ENCODE assay signal across 10 cellular contexts in genomic region chr1:28243685-28244439, GRCh38. TPM values are rescaled to one million over a fixed set of nuclear protein-coding genes. Genes with fewer than 3 reads are reported as not detected.
DNase-seq lines count a peak whose midpoint lies in the region; ATAC-seq and TF ChIP-seq lines count a peak whose summit lies in the region.
"Had no signal": no experiment of that assay in that cellular context is flagged by ENCODE, and none has a peak within 500 bp of the region (broad histone marks: within the 10 kb centered on the region; RNA-seq: fewer than 3 reads in every experiment).

No MANE protein-coding gene starts in this region.

- H3K4me3 Mint-ChIP-seq in Calu3 (ENCODE audit: low read depth, unreplicated experiment) (peak overlapping the region; percentile 52), natural killer cell (peak overlapping the region; percentile 80)

- no peaks in the 10 kb centered on the region for H3K27me3 Mint-ChIP-seq in Calu3 (ENCODE audit: unreplicated experiment)
- H3K27me3 Mint-ChIP-seq in natural killer cell (ENCODE audit: low read depth in 2 of 2), result no peaks in the 10 kb centered on the region

- no peaks in the 10 kb centered on the region for H3K27me3 ChIP-seq in MM.1S (replicated peaks; ENCODE audit: insufficient read depth, low read length)

- H3K79me2 ChIP-seq in MM.1S (ENCODE audit: low read length), result 0 out of 2 replicates have a peak, but pooled peaks cover 2% of the 10 kb centered on the region

- CTCF ChIA-PET in Calu3 (lab: Charles Lee), result interaction anchor here (0.6 to 1.4 kb wide), 3 partner anchors 87 to 1897 kb away, joined by 3 to 4 read pairs (median 3); no protein-coding TSS in a partner anchor

- H3K4me1 ChIP-seq in MM.1S (ENCODE audit: low read length), result peaks cover 32% of the 10 kb centered on the region

- peaks cover 28% of the 10 kb centered on the region for H3K4me1 Mint-ChIP-seq in Calu3 (ENCODE audit: low read depth, unreplicated experiment)
- peaks cover 41 to 43% of the 10 kb centered on the region in 2 donors for H3K4me1 Mint-ChIP-seq in natural killer cell

- H3K9me3 Mint-ChIP-seq in Calu3 (ENCODE audit: low read depth, unreplicated experiment), result no peaks in the 10 kb centered on the region
- no peaks in the 10 kb centered on the region for H3K9me3 Mint-ChIP-seq in natural killer cell

- no peaks in the 10 kb centered on the region for H3K9me3 ChIP-seq in MM.1S (replicated peaks; ENCODE audit: insufficient read depth, low read length)

- peaks cover 19% of the 10 kb centered on the region for H3K36me3 Mint-ChIP-seq in Calu3 (ENCODE audit: insufficient read depth, unreplicated experiment)
- H3K36me3 Mint-ChIP-seq in natural killer cell, result no peaks in the 10 kb centered on the region

- H4K20me1 ChIP-seq in MM.1S (ENCODE audit: insufficient read depth, low read length), result no peaks in the 10 kb centered on the region

- H3K4me3 ChIP-seq in MM.1S (ENCODE audit: low read length), result no peak overlapping the region

- DNase-seq in Calu3 (no peak), MM.1S (no peak), dermis blood vessel endothelial cell (peak; percentile 26), natural killer cell (no peak), NCI-H345 treated with DMSO at 0.1 percent for 48 hours (lab: John Stamatoyannopoulos, UW; ENCODE audit: unreplicated experiment) (no peak), sciatic nerve (ENCODE audit: low spot score) (no peak), C1 segment of cervical spinal cord (lab: John Stamatoyannopoulos, UW) (no peak)
- DNase-seq: EL, NCI-H748 treated with DMSO at 0.1 percent for 48 hours had no signal

- H3K4me2 ChIP-seq in MM.1S (ENCODE audit: low read depth, low read length), result peak overlapping the region; percentile 9; the same call in 1 of the 2 replicates

- H3K36me3 ChIP-seq in MM.1S (replicated peaks; ENCODE audit: insufficient read depth, low read length), result no peaks in the 10 kb centered on the region

- no peaks in the 10 kb centered on the region for H3K9me2 ChIP-seq in MM.1S (replicated peaks; ENCODE audit: insufficient read depth, low read length)

- H3K9ac ChIP-seq in MM.1S (ENCODE audit: low read length), result no peak overlapping the region

- no TSS peak for BruUV-seq in Calu3 (replicated peaks; lab: Mats Ljungman, UMichigan)

- H3K27ac Mint-ChIP-seq in Calu3 (ENCODE audit: unreplicated experiment) (peak overlapping the region; percentile 83), natural killer cell (peak overlapping the region; percentile 91 to 98)

- TF ChIP-seq CTCF in Calu3 (IDR thresholded peaks at IDR 0.05; ENCODE audit: unreplicated experiment) (no peak), MM.1S (IDR thresholded peaks at IDR 0.05; ENCODE audit: low read length) (no peak), natural killer cell (IDR thresholded peaks at IDR 0.05) (no peak)

- ATAC-seq in natural killer cell (no peak), HG02763 (IDR thresholded peaks at IDR 0.05; ENCODE audit: unreplicated experiment) (no peak), sciatic nerve (no peak)

- H3K27ac ChIP-seq in MM.1S (ENCODE audit: low read length), result peak overlapping the region; percentile 89; the same call in 1 of the 2 replicates

- no peak overlapping the region for H2AFZ ChIP-seq in MM.1S (ENCODE audit: low read length)

- H3F3A ChIP-seq in MM.1S (ENCODE audit: insufficient read depth, low read length), result peaks cover 48% of the 10 kb centered on the region

- intact Hi-C loops in Calu3 (cut with micrococcal nuclease; ENCODE audit: unreplicated experiment) (loop anchor here (10.0 kb wide), 1 partner anchor 261 kb away; the partner anchor contains the start of gene RCC1), natural killer cell (cut with micrococcal nuclease) (no loop called here), sciatic nerve (cut with DNase I) (no loop called here)

RNA-seq across cellular contexts. Expression of gene ATP5IF1, which starts 7.9 kb away (rescaled TPM):
- total RNA-seq in Calu3 (2022) (112 and 125 TPM in 2 replicates), dermis blood vessel endothelial cell (102 and 104 TPM in 2 replicates), natural killer cell (100 to 1,000 TPM in 1 of 3 donors, 10 to 100 TPM in 2; 81.1 to 101 (median 91.1) TPM), sciatic nerve (92.2 TPM)

RNA-seq across cellular contexts. Expression of gene DNAJC8, which starts 11.0 kb away (rescaled TPM):
- total RNA-seq in Calu3 (2022) (57.6 and 58.3 TPM in 2 replicates), dermis blood vessel endothelial cell (54.1 and 68.1 TPM in 2 replicates), natural killer cell (10 to 100 TPM; 85.3 to 85.9 (median 85.4) TPM), sciatic nerve (66.2 TPM)

RNA-seq across cellular contexts. Expression of gene SESN2, which starts 15.5 kb away (rescaled TPM):
- total RNA-seq in Calu3 (2022) (12.4 and 13.0 TPM in 2 replicates), dermis blood vessel endothelial cell (9.9 and 14.3 TPM in 2 replicates), natural killer cell (10 to 100 TPM; 21.0 to 30.3 (median 27.1) TPM), sciatic nerve (5.8 TPM)
